Comparison of ENCODE assay signal across 7 cellular contexts in genomic region chr2:120736955-120737801, GRCh38. TPM values are rescaled to one million over a fixed set of nuclear protein-coding genes. Genes with fewer than 3 reads are reported as not detected.
DNase-seq lines count a peak whose midpoint lies in the region; ATAC-seq lines count a peak whose summit lies in the region.

No MANE protein-coding gene starts in this region.

- peaks cover 5 to 11% of the 10 kb centered on the region in 2 donors for H3K4me1 ChIP-seq in esophagus (ENCODE audit: control insufficient read depth in 2 of 2, insufficient read depth in 2 of 2, low read length in 1 of 2)

- no peaks in the 10 kb centered on the region for H3K9me3 ChIP-seq in esophagus (ENCODE audit: control insufficient read depth in 2 of 2, insufficient read depth in 1 of 2, low read depth in 1 of 2, low read length in 1 of 2)

- H3K27ac ChIP-seq in esophagus (ENCODE audit: low read depth in 2 of 2, low read length in 1 of 2), result peak overlapping the region; percentile 27 to 36

- peak; percentile 64 for DNase-seq in GM04504 (ENCODE audit: low read depth)
- peak; percentile 18 for DNase-seq in NCI-H748 treated with DMSO at 0.1 percent for 48 hours (lab: John Stamatoyannopoulos, UW)
- DNase-seq in myocyte (ENCODE audit: low read depth), result peak; percentile 36
- no peak for DNase-seq in stimulated activated naive CD4-positive, alpha-beta T cell (lab: John Stamatoyannopoulos, UW)
- no peak for DNase-seq in MV-4-11 (lab: John Stamatoyannopoulos, UW)

- ATAC-seq in GM18502 (IDR thresholded peaks at IDR 0.05; ENCODE audit: poor library complexity, unreplicated experiment), result no peak

- no peaks in the 10 kb centered on the region for H3K36me3 ChIP-seq in esophagus (ENCODE audit: control insufficient read depth in 2 of 2, insufficient read depth in 2 of 2, low read length in 1 of 2)

- WGBS in esophagus, 2 donors, result 2% methylated on average over 55 of the region's 55 CpGs

- H3K4me3 ChIP-seq in esophagus (ENCODE audit: low read depth in 1 of 2, low read length in 2 of 2), result peak overlapping the region; percentile 27 to 47

- H3K27me3 ChIP-seq in esophagus (ENCODE audit: control insufficient read depth in 1 of 2, insufficient read depth in 2 of 2, low read length in 2 of 2), result peaks cover 0 to 3% of the 10 kb centered on the region in 2 donors

RNA-seq across cellular contexts. Expression of gene GLI2, which starts 1.5 kb away (rescaled TPM):
- under 1 TPM; 0.31 to 0.35 TPM for polyA plus RNA-seq in esophagus
- total RNA-seq in myocyte, result 0.68 and 0.86 TPM in 2 replicates
- 4.5 TPM for polyA plus RNA-seq in myocyte (2012)

Comparison
In these comparisons a context has a peak if more than half of its experiments do, and no peak if none do; other contexts are left out.
1. DNase-seq: peak in GM04504 (single experiment), NCI-H748 treated with DMSO at 0.1 percent for 48 hours (single experiment) and myocyte (single experiment); none in stimulated activated naive CD4-positive, alpha-beta T cell (0 of 6) and MV-4-11 (single experiment).